Comparison of ENCODE assay signal across 8 cellular contexts in genomic region chr11:65890324-65891179, GRCh38. TPM values are rescaled to one million over a fixed set of nuclear protein-coding genes. Genes with fewer than 3 reads are reported as not detected.
DNase-seq lines count a peak whose midpoint lies in the region; ATAC-seq and TF ChIP-seq lines count a peak whose summit lies in the region.

CCDC85B (plus strand) TSS chr11:65890673; CDS start chr11:65890784, 111 bp downstream.

- no peak within 1 kb of the TSS for H3K27ac Mint-ChIP-seq in GM23338
- H3K27ac Mint-ChIP-seq in naive thymus-derived CD4-positive, alpha-beta T cell, result peak within 1 kb of the TSS; percentile 93 to 99 (median 97)
- H3K27ac Mint-ChIP-seq in stimulated activated memory B cell treated with anti-CD40 and anti-IgM and Interleukin-4, amounts not matched to agents 10 μg/mL and 1 μg/mL and 100 μg/mL, for 72 hours, result peak within 1 kb of the TSS; percentile 92

- peaks cover 31% of the 10 kb centered on the region for H3K79me2 ChIP-seq in DND-41 (ENCODE audit: insufficient read depth, low read length)
- peaks cover 13% of the 10 kb centered on the region for H3K79me2 ChIP-seq in GM23338 (replicated peaks; ENCODE audit: insufficient read depth)
- peaks cover 53% of the 10 kb centered on the region for H3K79me2 ChIP-seq in Loucy (ENCODE audit: insufficient read depth, low read length)

- H3K27me3 ChIP-seq in DND-41 (ENCODE audit: insufficient read depth, low read length, poor library complexity) (no peaks in the 10 kb centered on the region), GM23338 (ENCODE audit: insufficient read depth) (peaks cover 25% of the 10 kb centered on the region), Loucy (ENCODE audit: insufficient read depth, low read length, poor library complexity, severe bottlenecking) (no peaks in the 10 kb centered on the region)
- H3K27me3 ChIP-seq in naive thymus-derived CD4-positive, alpha-beta T cell (ENCODE audit: control insufficient read depth in 2 of 2, insufficient read depth in 2 of 2, low read length in 2 of 2), result no peaks in the 10 kb centered on the region

- H3K9me3 Mint-ChIP-seq in GM23338, result peaks cover 2% of the 10 kb centered on the region; the same call in 1 of the 3 replicates
- peaks cover 0 to 3% (median 0%) of the 10 kb centered on the region in 11 donors for H3K9me3 Mint-ChIP-seq in naive thymus-derived CD4-positive, alpha-beta T cell
- H3K9me3 Mint-ChIP-seq in stimulated activated memory B cell treated with anti-CD40 and anti-IgM and Interleukin-4, amounts not matched to agents 10 μg/mL and 1 μg/mL and 100 μg/mL, for 72 hours, result no peaks in the 10 kb centered on the region

- no peaks in the 10 kb centered on the region for H3K9me3 ChIP-seq in DND-41 (ENCODE audit: insufficient read depth, low read length, severe bottlenecking)
- H3K9me3 ChIP-seq in Loucy (ENCODE audit: insufficient read depth, low read depth, low read length), result no peaks in the 10 kb centered on the region
- no peaks in the 10 kb centered on the region for H3K9me3 ChIP-seq in naive thymus-derived CD4-positive, alpha-beta T cell (ENCODE audit: control insufficient read depth in 2 of 3, low read length in 3 of 3)

- H3K36me3 ChIP-seq in DND-41 (ENCODE audit: insufficient read depth, low read length), result peaks cover 22% of the 10 kb centered on the region
- peaks cover 7% of the 10 kb centered on the region; the same call in 1 of the 2 replicates for H3K36me3 ChIP-seq in GM23338 (ENCODE audit: insufficient read depth)
- no peaks in the 10 kb centered on the region for H3K36me3 ChIP-seq in Loucy (ENCODE audit: insufficient read depth, low read length)
- no peaks in the 10 kb centered on the region for H3K36me3 ChIP-seq in naive thymus-derived CD4-positive, alpha-beta T cell (ENCODE audit: control insufficient read depth in 2 of 3, insufficient read depth in 3 of 3, low read length in 3 of 3)

- no peaks in the 10 kb centered on the region for H3K9me2 ChIP-seq in GM23338 (ENCODE audit: insufficient read depth)
- H3K9me2 ChIP-seq in Loucy (replicated peaks; ENCODE audit: low read depth, low read length), result no peaks in the 10 kb centered on the region

- intact Hi-C loops in naive thymus-derived CD4-positive, alpha-beta T cell (cut with micrococcal nuclease), result loop anchor here (1.0 kb wide), 8 partner anchors 10 to 378 kb away; partner anchors contain the start of genes FOSL1 (in 2 of the 2), BANF1 (in 1 of the 2), C11orf68 (in 1 of the 2) and CFL1 (in 1 of the 2)

- peak within 1 kb of the TSS; percentile 88 for H2AFZ ChIP-seq in DND-41 (ENCODE audit: low read depth, low read length)
- H2AFZ ChIP-seq in GM23338, result peak within 1 kb of the TSS; percentile 84
- H2AFZ ChIP-seq in Loucy (ENCODE audit: low read length), result peak within 1 kb of the TSS; percentile 52

- H3K9ac ChIP-seq in DND-41 (ENCODE audit: low read depth, low read length) (peak within 1 kb of the TSS; percentile 75), Loucy (ENCODE audit: low read depth, low read length, poor library complexity, severe bottlenecking) (peak within 1 kb of the TSS; percentile 98)

- peak within 1 kb of the TSS; percentile 98 for H3K4me3 Mint-ChIP-seq in GM23338
- H3K4me3 Mint-ChIP-seq in naive thymus-derived CD4-positive, alpha-beta T cell, result peak within 1 kb of the TSS; percentile 88 to 97 (median 93)
- peak within 1 kb of the TSS; percentile 83 for H3K4me3 Mint-ChIP-seq in stimulated activated memory B cell treated with anti-CD40 and anti-IgM and Interleukin-4, amounts not matched to agents 10 μg/mL and 1 μg/mL and 100 μg/mL, for 72 hours

- H3F3A ChIP-seq in GM23338 (replicated peaks; ENCODE audit: low read depth) (peaks cover 37% of the 10 kb centered on the region), Loucy (ENCODE audit: low read depth) (peaks cover 3% of the 10 kb centered on the region; the same call in 1 of the 2 replicates)

- H3K27ac ChIP-seq in DND-41 (ENCODE audit: low read length) (peak within 1 kb of the TSS; percentile 81), GM23338 (ENCODE audit: low read depth) (no peak within 1 kb of the TSS), RWPE1 (peak within 1 kb of the TSS; percentile 95)
- peak within 1 kb of the TSS; percentile 92 for H3K27ac ChIP-seq in naive thymus-derived CD4-positive, alpha-beta T cell (ENCODE audit: low read depth, low read length)

- H3K4me3 ChIP-seq in DND-41 (ENCODE audit: low read depth in 1 of 2, low read length in 2 of 2) (peak within 1 kb of the TSS; percentile 51 to 71), GM23338 (peak within 1 kb of the TSS; percentile 93), Loucy (ENCODE audit: low read length, poor library complexity, severe bottlenecking) (peak within 1 kb of the TSS; percentile 85)
- H3K4me3 ChIP-seq in naive thymus-derived CD4-positive, alpha-beta T cell (ENCODE audit: low read length), result peak within 1 kb of the TSS; percentile 84

- TF ChIP-seq CTCF in DND-41 (IDR thresholded peaks at IDR 0.05; ENCODE audit: borderline replicate concordance, extremely low read depth, low read length, poor library complexity, severe bottlenecking), result no peak
- peak; percentile 22 to 29; a peak in 3 of 4 replicates for TF ChIP-seq CTCF in GM23338 (conservative IDR thresholded peaks at IDR 0.05; ENCODE audit: low read depth in 2 of 2)
- TF ChIP-seq CTCF in Loucy (conservative IDR thresholded peaks at IDR 0.05; ENCODE audit: low read length), result no peak; the same call in 1 of the 2 replicates
- TF ChIP-seq CTCF in RWPE1 (conservative IDR thresholded peaks at IDR 0.05; ENCODE audit: low read depth), result 0 out of 2 replicates have a peak, but pooled peaks have one; percentile 10

- H3K4me1 Mint-ChIP-seq in GM23338, result peaks cover 42% of the 10 kb centered on the region
- H3K4me1 Mint-ChIP-seq in naive thymus-derived CD4-positive, alpha-beta T cell, result peaks cover 44 to 70% (median 56%) of the 10 kb centered on the region in 7 donors
- H3K4me1 Mint-ChIP-seq in stimulated activated memory B cell treated with anti-CD40 and anti-IgM and Interleukin-4, amounts not matched to agents 10 μg/mL and 1 μg/mL and 100 μg/mL, for 72 hours, result peaks cover 81% of the 10 kb centered on the region

- peaks cover 26% of the 10 kb centered on the region for H3K36me3 Mint-ChIP-seq in GM23338 (ENCODE audit: low read depth)
- H3K36me3 Mint-ChIP-seq in naive thymus-derived CD4-positive, alpha-beta T cell, result peaks cover 0 to 2% (median 0%) of the 10 kb centered on the region in 5 donors
- peaks cover 7% of the 10 kb centered on the region for H3K36me3 Mint-ChIP-seq in stimulated activated memory B cell treated with anti-CD40 and anti-IgM and Interleukin-4, amounts not matched to agents 10 μg/mL and 1 μg/mL and 100 μg/mL, for 72 hours

- H3K4me1 ChIP-seq in DND-41 (ENCODE audit: insufficient read depth, low read length), result peaks cover 66% of the 10 kb centered on the region
- peaks cover 32% of the 10 kb centered on the region for H3K4me1 ChIP-seq in GM23338 (ENCODE audit: insufficient read depth)
- peaks cover 62% of the 10 kb centered on the region for H3K4me1 ChIP-seq in Loucy (ENCODE audit: insufficient read depth, low read length, poor library complexity, severe bottlenecking)
- H3K4me1 ChIP-seq in naive thymus-derived CD4-positive, alpha-beta T cell (ENCODE audit: control insufficient read depth in 2 of 2, insufficient read depth in 2 of 2, low read length in 2 of 2), result peaks cover 41 to 53% of the 10 kb centered on the region in 2 donors

- peaks cover 39% of the 10 kb centered on the region for H3K27me3 Mint-ChIP-seq in GM23338 (ENCODE audit: insufficient read depth, low read depth, poor library complexity)
- H3K27me3 Mint-ChIP-seq in naive thymus-derived CD4-positive, alpha-beta T cell, result no peaks in the 10 kb centered on the region
- no peaks in the 10 kb centered on the region for H3K27me3 Mint-ChIP-seq in stimulated activated memory B cell treated with anti-CD40 and anti-IgM and Interleukin-4, amounts not matched to agents 10 μg/mL and 1 μg/mL and 100 μg/mL, for 72 hours

- peaks cover 22% of the 10 kb centered on the region; the same call in 1 of the 2 replicates for H4K20me1 ChIP-seq in DND-41 (ENCODE audit: insufficient read depth, low read length)
- peaks cover 17% of the 10 kb centered on the region for H4K20me1 ChIP-seq in GM23338 (replicated peaks; ENCODE audit: insufficient read depth)
- H4K20me1 ChIP-seq in Loucy (ENCODE audit: insufficient read depth, low read length, poor library complexity, severe bottlenecking), result peaks cover 19% of the 10 kb centered on the region

- CTCF ChIA-PET in RWPE1 (lab: Yijun Ruan, JAX), result interaction anchor here (0.5 to 1.9 kb wide), 10 partner anchors 22 to 179 kb away, joined by 3 to 6 read pairs (median 4); no protein-coding TSS in a partner anchor
- CTCF ChIA-PET in naive thymus-derived CD4-positive, alpha-beta T cell (lab: Charles Lee), result interaction anchor here (0.5 to 9.0 kb wide), 29 partner anchors 8 to 222 kb away, joined by 3 to 159 read pairs (median 4); partner anchors contain the start of genes BANF1, C11orf68, CFL1 and FOSL1

- DNase-seq in DND-41 (peak; percentile 98), GM23338 (ENCODE audit: low spot score) (peak; percentile 94), RWPE1 (ENCODE audit: low spot score) (peak; percentile 95), fibroblast of gingiva (ENCODE audit: low read depth) (peak; percentile 98)
- DNase-seq in activated T-helper 1 cell treated with anti-CD3 and anti-CD28 coated beads, Interleukin-2, amount 50 U/mL, for 16 hours (ENCODE audit: low read depth in 1 of 2, low spot score in 1 of 2), result peak; percentile 94 to 97
- peak; percentile 97 to 99 (median 98) for DNase-seq in naive thymus-derived CD4-positive, alpha-beta T cell

- ATAC-seq in DND-41 (ENCODE audit: insufficient read depth, low read depth) (peak; percentile 74), GM23338 (peak; percentile 50)
- ATAC-seq in naive thymus-derived CD4-positive, alpha-beta T cell, result peak; percentile 86
- peak; percentile 86 for ATAC-seq in stimulated activated memory B cell treated with anti-CD40 and anti-IgM and Interleukin-4, amounts not matched to agents 10 μg/mL and 1 μg/mL and 100 μg/mL, for 72 hours

- POLR2A ChIA-PET in RWPE1 (lab: Yijun Ruan, JAX; ENCODE audit: low non-redundant PET), result interaction anchor here (0.5 to 1.6 kb wide), 7 partner anchors 9 to 32 kb away, joined by 3 to 8 read pairs (median 4); partner anchors contain the start of genes FOSL1 and MUS81
- POLR2A ChIA-PET in naive thymus-derived CD4-positive, alpha-beta T cell (lab: Charles Lee), result interaction anchor here (0.6 to 12.3 kb wide), 40 partner anchors 10 to 1349 kb away, joined by 3 to 316 read pairs (median 6); partner anchors contain the start of genes BANF1, C11orf68, CFL1 and CTSW

- peak within 1 kb of the TSS; percentile 96 for H3K4me2 ChIP-seq in DND-41 (ENCODE audit: insufficient read depth, low read length)
- H3K4me2 ChIP-seq in GM23338, result peak within 1 kb of the TSS; percentile 89
- peak within 1 kb of the TSS; percentile 92 for H3K4me2 ChIP-seq in Loucy (ENCODE audit: low read depth, low read length, poor library complexity, severe bottlenecking)

TF ChIP-seq in GM23338, 12 proteins besides CTCF, POLR2A, EP300 and RAD21 (continues in another document):
- TF ChIP-seq CREB1 (CRISPR knock-in tag; IDR thresholded peaks at IDR 0.05; ENCODE audit: low read depth) (peak; percentile 25; the same call in 1 of the 2 replicates), POLR2AphosphoS5 (IDR thresholded peaks at IDR 0.05; ENCODE audit: low read depth) (peak; percentile 92)

RNA-seq across cellular contexts. Expression of gene CCDC85B, which starts in this region (rescaled TPM):
- total RNA-seq in GM23338 (2014; rRNA removed; shearing (Covaris generic)), result 57.3 and 66.3 TPM in 2 replicates
- 54.5 and 60.4 TPM in 2 replicates for polyA plus RNA-seq in GM23338 (2016; fragmentation: Nextera tagmentation; extraction: Ambion mirVana)
- 10 to 100 TPM; 21.1 to 52.1 (median 23.6) TPM for total RNA-seq in naive thymus-derived CD4-positive, alpha-beta T cell
- 10 to 100 TPM; 59.0 to 85.0 TPM for polyA plus RNA-seq in naive thymus-derived CD4-positive, alpha-beta T cell

Comparison
In these comparisons a context has a peak if more than half of its experiments do, and no peak if none do; other contexts are left out.
1. CTCF ChIP-seq: peak in GM23338 (2 of 2) and RWPE1 (single experiment); none in DND-41 (single experiment) and Loucy (single experiment).
2. Peak in every context shown above with its lines, with median percentiles within 50 percentile points of each other: ATAC-seq, DNase-seq, H2AFZ ChIP-seq, H3K4me2 ChIP-seq, H3K4me3 ChIP-seq and H3K4me3 Mint-ChIP-seq.